Comparison of ENCODE assay signal across 9 cellular contexts in genomic region chr3:149145926-149146325, GRCh38. TPM values are rescaled to one million over a fixed set of nuclear protein-coding genes. Genes with fewer than 3 reads are reported as not detected.
DNase-seq lines count a peak whose midpoint lies in the region; ATAC-seq and TF ChIP-seq lines count a peak whose summit lies in the region.
"Had no signal": no experiment of that assay in that cellular context is flagged by ENCODE, and none has a peak within 500 bp of the region (broad histone marks: within the 10 kb centered on the region; RNA-seq: fewer than 3 reads in every experiment).

No MANE protein-coding gene starts in this region.

- H3K9ac ChIP-seq in OCI-LY3 (ENCODE audit: low read length): peak overlapping the region; percentile 34

- H3K27me3 ChIP-seq in OCI-LY3 (ENCODE audit: low read depth, low read length): no peaks in the 10 kb centered on the region
- no peaks in the 10 kb centered on the region for H3K27me3 ChIP-seq in prostate gland (replicated peaks; ENCODE audit: insufficient read depth)

- H3K9me3 Mint-ChIP-seq in natural killer cell: no peaks in the 10 kb centered on the region
- H3K9me3 Mint-ChIP-seq in activated naive CD4-positive, alpha-beta T cell treated with anti-CD3 and anti-CD28 coated beads for 36 hours: no peaks in the 10 kb centered on the region

- H3K4me1 Mint-ChIP-seq in natural killer cell: peaks cover 0 to 4% of the 10 kb centered on the region in 2 donors
- H3K4me1 Mint-ChIP-seq in activated naive CD4-positive, alpha-beta T cell treated with anti-CD3 and anti-CD28 coated beads for 36 hours (ENCODE audit: low read depth): no peaks in the 10 kb centered on the region

- H3K27me3 Mint-ChIP-seq in natural killer cell (ENCODE audit: low read depth in 2 of 2): no peaks in the 10 kb centered on the region
- H3K27me3 Mint-ChIP-seq in activated naive CD4-positive, alpha-beta T cell treated with anti-CD3 and anti-CD28 coated beads for 36 hours (ENCODE audit: low read depth): no peaks in the 10 kb centered on the region

- ATAC-seq in GM18907 (IDR thresholded peaks at IDR 0.05; ENCODE audit: unreplicated experiment): peak; percentile 86
- peak; percentile 66 for ATAC-seq in HG02885 (IDR thresholded peaks at IDR 0.05; ENCODE audit: poor library complexity, unreplicated experiment)
- peak; percentile 64 to 80 (median 79) for ATAC-seq in natural killer cell

- H3K9me3 ChIP-seq in OCI-LY3 (ENCODE audit: insufficient read depth, low read length): no peaks in the 10 kb centered on the region
- no peaks in the 10 kb centered on the region for H3K9me3 ChIP-seq in prostate gland

- peak overlapping the region; percentile 60 for H3K4me2 ChIP-seq in OCI-LY3 (ENCODE audit: low read length)

- no peaks in the 10 kb centered on the region for H3K79me2 ChIP-seq in OCI-LY3 (ENCODE audit: low read length)

- H3K36me3 Mint-ChIP-seq in natural killer cell: peaks cover 4% of the 10 kb centered on the region
- peaks cover 16% of the 10 kb centered on the region for H3K36me3 Mint-ChIP-seq in activated naive CD4-positive, alpha-beta T cell treated with anti-CD3 and anti-CD28 coated beads for 36 hours (ENCODE audit: low read depth)

- no peak overlapping the region for H3K4me3 Mint-ChIP-seq in natural killer cell
- H3K4me3 Mint-ChIP-seq in activated naive CD4-positive, alpha-beta T cell treated with anti-CD3 and anti-CD28 coated beads for 36 hours: no peak overlapping the region

- TF ChIP-seq CTCF in OCI-LY3 (IDR thresholded peaks at IDR 0.05; ENCODE audit: low read depth, low read length) (no peak), natural killer cell (IDR thresholded peaks at IDR 0.05) (no peak), prostate gland (IDR thresholded peaks at IDR 0.05) (no peak)

- no peak overlapping the region for H3K27ac Mint-ChIP-seq in natural killer cell
- no peak overlapping the region for H3K27ac Mint-ChIP-seq in activated naive CD4-positive, alpha-beta T cell treated with anti-CD3 and anti-CD28 coated beads for 36 hours

- peaks cover 36% of the 10 kb centered on the region for H3K36me3 ChIP-seq in OCI-LY3 (replicated peaks; ENCODE audit: low read depth, low read length)
- no peaks in the 10 kb centered on the region for H3K36me3 ChIP-seq in prostate gland

- DNase-seq in natural killer cell (no peak), T-helper 9 cell (no peak), prostate gland (ENCODE audit: low spot score) (no peak), hippocampal formation (lab: John Stamatoyannopoulos, UW) (no peak)
- no peak for DNase-seq in activated naive CD4-positive, alpha-beta T cell treated with anti-CD3 and anti-CD28 coated beads for 36 hours
- DNase-seq: SHP77 had no signal

- no peak overlapping the region for H2AFZ ChIP-seq in OCI-LY3 (ENCODE audit: low read depth, low read length)

- H3K27ac ChIP-seq in OCI-LY3 (ENCODE audit: low read length): peak overlapping the region; percentile 81
- no peak overlapping the region for H3K27ac ChIP-seq in prostate gland

- H3K4me3 ChIP-seq in OCI-LY3 (ENCODE audit: low read length): peak overlapping the region; percentile 22; the same call in 1 of the 2 replicates
- no peak overlapping the region for H3K4me3 ChIP-seq in prostate gland

- WGBS in prostate gland: 94% methylated on average over 1 of the region's 1 CpG

- intact Hi-C loops in natural killer cell (cut with micrococcal nuclease) (no loop called here), prostate gland (cut with DNase I) (no loop called here)
- intact Hi-C loops in activated naive CD4-positive, alpha-beta T cell treated with anti-CD3 and anti-CD28 coated beads for 36 hours (cut with micrococcal nuclease): no loop called here

- CTCF ChIA-PET in activated naive CD4-positive, alpha-beta T cell treated with anti-CD3 and anti-CD28 coated beads for 36 hours (lab: Charles Lee): interaction anchor here (1.6 kb wide), 1 partner anchor 26 kb away, joined by 4 read pairs; no protein-coding TSS in a partner anchor

- H4K20me1 ChIP-seq in OCI-LY3 (ENCODE audit: insufficient read depth, low read length): no peaks in the 10 kb centered on the region

- peaks cover 28% of the 10 kb centered on the region for H3K4me1 ChIP-seq in OCI-LY3 (ENCODE audit: low read length)
- no peaks in the 10 kb centered on the region for H3K4me1 ChIP-seq in prostate gland (replicated peaks)

- TF ChIP-seq POLR2A in prostate gland (IDR thresholded peaks at IDR 0.05): no peak

RNA-seq across cellular contexts. Expression of gene HPS3, which starts 16.5 kb away (rescaled TPM):
- total RNA-seq in natural killer cell: 10 to 100 TPM; 19.6 to 35.5 (median 24.7) TPM
- total RNA-seq in prostate gland: 10 to 100 TPM; 17.6 to 25.2 TPM
- total RNA-seq in activated naive CD4-positive, alpha-beta T cell treated with anti-CD3 and anti-CD28 coated beads for 36 hours: 10 to 100 TPM; 11.5 to 13.5 TPM

RNA-seq across cellular contexts. Expression of gene HLTF, which starts 59.6 kb away (rescaled TPM):
- total RNA-seq in natural killer cell: 10 to 100 TPM; 15.0 to 19.0 (median 18.3) TPM
- total RNA-seq in prostate gland: 100 to 1,000 TPM in 1 of 2 donors, 10 to 100 TPM in 1; 29.9 to 171 TPM
- total RNA-seq in activated naive CD4-positive, alpha-beta T cell treated with anti-CD3 and anti-CD28 coated beads for 36 hours: 10 to 100 TPM; 22.0 to 22.6 TPM
